1 cellular context compared by ENCODE assay signal in genomic region chr3:191356586-191357439, GRCh38.
TF ChIP-seq lines count a peak whose summit lies in the region.

No MANE protein-coding gene starts in this region.

TF ChIP-seq in HEK293, 187 proteins besides CTCF, POLR2A, EP300 and RAD21 (continued from another document):
- TF ChIP-seq ZNF48 (tag by site-specific recombination; IDR thresholded peaks at IDR 0.05) (no peak), ZNF768 (tag by site-specific recombination; IDR thresholded peaks at IDR 0.05) (no peak), PRDM2 (tag by site-specific recombination; IDR thresholded peaks at IDR 0.05; ENCODE audit: borderline replicate concordance) (no peak), OSR2 (tag by site-specific recombination; IDR thresholded peaks at IDR 0.05) (peak; percentile 68), ZNF24 (tag by site-specific recombination; IDR thresholded peaks at IDR 0.05) (no peak), YY1 (tag by site-specific recombination; IDR thresholded peaks at IDR 0.05) (no peak), ZNF629 (tag by site-specific recombination; IDR thresholded peaks at IDR 0.05) (peak; percentile 53; the same call in 1 of the 2 replicates), FEZF1 (tag by site-specific recombination; IDR thresholded peaks at IDR 0.05) (0 out of 2 replicates have a peak, but pooled peaks have one; percentile 7), ZNF514 (tag by site-specific recombination; IDR thresholded peaks at IDR 0.05) (no peak), ZNF274 (IDR thresholded peaks at IDR 0.05; ENCODE audit: low read length) (no peak), ZNF274 (tag by site-specific recombination; IDR thresholded peaks at IDR 0.05; ENCODE audit: borderline replicate concordance) (no peak), ZNF76 (tag by site-specific recombination; IDR thresholded peaks at IDR 0.05; ENCODE audit: borderline replicate concordance, low read depth) (no peak), HIC1 (tag by site-specific recombination; IDR thresholded peaks at IDR 0.05) (peak; percentile 51; the same call in 1 of the 2 replicates), MZF1 (tag by site-specific recombination; IDR thresholded peaks at IDR 0.05; ENCODE audit: borderline replicate concordance) (no peak), TCF7L2 (IDR thresholded peaks at IDR 0.05; ENCODE audit: borderline replicate concordance, low read depth, low read length) (no peak), KLF8 (tag by site-specific recombination; IDR thresholded peaks at IDR 0.05) (no peak), ZNF677 (tag by site-specific recombination; IDR thresholded peaks at IDR 0.05) (no peak), ZNF529 (tag by site-specific recombination; IDR thresholded peaks at IDR 0.05; ENCODE audit: insufficient replicate concordance) (no peak), ZBTB44 (tag by site-specific recombination; IDR thresholded peaks at IDR 0.05) (peak; percentile 39; the same call in 1 of the 2 replicates), ZNF624 (tag by site-specific recombination; IDR thresholded peaks at IDR 0.05) (no peak), ZNF112 (tag by site-specific recombination; IDR thresholded peaks at IDR 0.05) (no peak), ZNF518A (tag by site-specific recombination; conservative IDR thresholded peaks at IDR 0.05; ENCODE audit: low read depth) (no peak), RBAK (tag by site-specific recombination; IDR thresholded peaks at IDR 0.05) (no peak), ZNF776 (tag by site-specific recombination; IDR thresholded peaks at IDR 0.05; ENCODE audit: borderline replicate concordance) (no peak), ZSCAN5A (tag by site-specific recombination; IDR thresholded peaks at IDR 0.05) (no peak), KLF1 (tag by site-specific recombination; IDR thresholded peaks at IDR 0.05) (no peak), ZNF837 (tag by site-specific recombination; IDR thresholded peaks at IDR 0.05) (no peak), ZNF549 (tag by site-specific recombination; IDR thresholded peaks at IDR 0.05) (no peak), ZNF626 (tag by site-specific recombination; IDR thresholded peaks at IDR 0.05) (no peak), ZNF596 (tag by site-specific recombination; IDR thresholded peaks at IDR 0.05) (0 out of 2 replicates have a peak, but pooled peaks have one; percentile 35), ZNF560 (tag by site-specific recombination; IDR thresholded peaks at IDR 0.05; ENCODE audit: borderline replicate concordance) (no peak), ZSCAN30 (tag by site-specific recombination; IDR thresholded peaks at IDR 0.05) (0 out of 2 replicates have a peak, but pooled peaks have one; percentile 45), ELK4 (IDR thresholded peaks at IDR 0.05; ENCODE audit: borderline replicate concordance, low read depth, low read length) (no peak), KLF9 (tag by site-specific recombination; IDR thresholded peaks at IDR 0.05; ENCODE audit: low read depth) (no peak), SP7 (tag by site-specific recombination; IDR thresholded peaks at IDR 0.05) (peak; percentile 97), ZNF146 (tag by site-specific recombination; IDR thresholded peaks at IDR 0.05) (no peak), SP3 (tag by site-specific recombination; IDR thresholded peaks at IDR 0.05) (no peak), ZNF843 (tag by site-specific recombination; IDR thresholded peaks at IDR 0.05) (0 out of 2 replicates have a peak, but pooled peaks have one; percentile 35), ZNF341 (tag by site-specific recombination; IDR thresholded peaks at IDR 0.05; ENCODE audit: low read depth) (no peak)
